21 cellular contexts compared by ENCODE assay signal in the genomic region with DNA sequence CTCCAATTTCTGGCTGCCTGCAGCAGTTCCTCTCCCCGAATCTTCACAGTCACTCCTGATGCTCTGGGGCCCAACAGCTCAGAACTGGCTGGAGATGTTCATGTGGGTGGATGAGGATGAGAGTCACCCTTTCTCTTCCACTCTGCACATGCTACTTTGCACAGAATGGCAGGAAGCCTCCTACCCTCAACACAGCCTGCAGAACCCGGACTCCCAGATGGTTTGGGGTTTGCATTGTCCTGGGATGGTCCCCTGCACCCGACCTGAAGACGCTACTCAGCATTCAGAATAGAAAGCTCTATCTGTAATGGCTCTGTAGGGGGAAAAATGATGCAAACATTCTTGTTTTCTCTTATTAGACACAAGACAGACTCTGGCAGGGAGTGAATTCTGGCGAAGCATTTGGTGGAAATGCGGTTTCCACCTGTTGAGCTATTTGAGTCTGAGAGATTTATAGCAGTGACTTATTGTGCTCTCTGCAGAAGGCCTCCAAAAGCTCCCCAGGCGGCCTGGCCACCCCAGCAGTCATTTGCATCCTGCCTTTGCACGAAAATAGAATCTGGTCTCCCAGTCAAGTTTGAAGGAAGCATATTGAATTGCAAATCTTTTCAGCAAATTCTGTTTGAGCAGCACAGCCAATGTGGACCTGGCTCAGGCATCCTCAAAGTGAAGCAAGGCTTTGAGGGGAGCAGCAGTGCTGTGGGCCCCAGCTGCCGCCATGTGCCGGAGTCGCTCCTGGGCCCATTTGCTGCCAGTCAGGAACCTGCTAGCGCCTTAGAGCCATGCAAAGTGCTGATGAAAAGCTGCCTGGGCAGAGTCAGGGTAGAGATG.
DNase-seq lines count a peak whose midpoint lies in the region; ATAC-seq and TF ChIP-seq lines count a peak whose summit lies in the region.
"Had no signal": no experiment of that assay in that cellular context is flagged by ENCODE, and none has a peak within 500 bp of the region (broad histone marks: within the 10 kb centered on the region; RNA-seq: fewer than 3 reads in every experiment).

No MANE protein-coding gene starts in this region.

- peak overlapping the region; percentile 85 for H3K27ac Mint-ChIP-seq in GM23338
- H3K27ac Mint-ChIP-seq: B cell, naive B cell had no signal

- H3K27me3 Mint-ChIP-seq in GM23338 (ENCODE audit: insufficient read depth, low read depth, poor library complexity): peaks cover 14% of the 10 kb centered on the region
- H3K27me3 Mint-ChIP-seq: B cell had no signal

- intact Hi-C loops in posterior cingulate gyrus (cut with DNase I): no loop called here
- intact Hi-C loops in uterus (cut with DNase I; ENCODE audit: low total_unique reads): no loop called here

- H3K36me3 ChIP-seq in GM23338 (ENCODE audit: insufficient read depth) (no peaks in the 10 kb centered on the region; the same call in 1 of the 2 replicates), iPS-20b (ENCODE audit: insufficient read depth, low read depth, low read length) (no peaks in the 10 kb centered on the region), uterus (no peaks in the 10 kb centered on the region)
- H3K36me3 ChIP-seq: prostate gland had no signal

- no peaks in the 10 kb centered on the region for H3K27me3 ChIP-seq in GM23338 (ENCODE audit: insufficient read depth)
- no peaks in the 10 kb centered on the region for H3K27me3 ChIP-seq in iPS-20b (ENCODE audit: insufficient read depth, low read length)
- H3K27me3 ChIP-seq in uterus: no peaks in the 10 kb centered on the region

- no peaks in the 10 kb centered on the region for H3K79me2 ChIP-seq in GM23338 (replicated peaks; ENCODE audit: insufficient read depth)

- H3K4me1 ChIP-seq in GM23338 (ENCODE audit: insufficient read depth) (no peaks in the 10 kb centered on the region; the same call in 1 of the 2 replicates), iPS-20b (ENCODE audit: insufficient read depth, low read length) (peaks cover 21% of the 10 kb centered on the region; the same call in 1 of the 2 replicates), uterus (no peaks in the 10 kb centered on the region)
- H3K4me1 ChIP-seq: prostate gland had no signal

- H3K4me1 Mint-ChIP-seq in GM23338: peaks cover 37% of the 10 kb centered on the region
- H3K4me1 Mint-ChIP-seq: B cell, naive B cell had no signal

- H2AFZ ChIP-seq in GM23338: no peak overlapping the region

- H3K4me3 ChIP-seq in GM23338 (no peak overlapping the region), iPS-20b (ENCODE audit: low read length) (peak overlapping the region; percentile 18; the same call in 1 of the 2 replicates), uterus (no peak overlapping the region)
- H3K4me3 ChIP-seq: prostate gland had no signal

- TF ChIP-seq POLR2A in uterus (IDR thresholded peaks at IDR 0.05): no peak

- H3K27ac ChIP-seq in GM23338 (ENCODE audit: low read depth) (peak overlapping the region; percentile 85), iPS-20b (ENCODE audit: low read length) (peak overlapping the region; percentile 46), uterus (no peak overlapping the region)
- H3K27ac ChIP-seq: prostate gland had no signal

- no peak for TF ChIP-seq CTCF in GM23338 (conservative IDR thresholded peaks at IDR 0.05; ENCODE audit: low read depth in 2 of 2)
- no peak for TF ChIP-seq CTCF in uterus (IDR thresholded peaks at IDR 0.05)

- H3K9me3 ChIP-seq in iPS-20b (ENCODE audit: insufficient read depth, low read depth, low read length) (no peaks in the 10 kb centered on the region), uterus (no peaks in the 10 kb centered on the region)
- H3K9me3 ChIP-seq: prostate gland had no signal

- DNase-seq in GM23338 (ENCODE audit: low spot score) (peak; percentile 39), NCI-H526 treated with DMSO at 0.1 percent for 48 hours (lab: John Stamatoyannopoulos, UW) (peak; percentile 2), posterior cingulate gyrus (peak in 7 of 10 donors; percentile 27 to 90 (median 52)), uterus (no peak)
- no peak for DNase-seq in stimulated activated naive CD4-positive, alpha-beta T cell (lab: John Stamatoyannopoulos, UW)
- DNase-seq: activated CD4-positive, alpha-beta T cell treated with anti-CD3 and anti-CD28 coated beads for 4 hours; activated naive CD4-positive, alpha-beta T cell treated with Interleukin-2 at 50 U/mL for 16 hours; activated T-cell treated with anti-CD3 and anti-CD28 coated beads for 4 hours; GDM1; left ventricle myocardium superior; naive B cell; NCI-H2227 treated with DMSO at 0.1 percent for 48 hours; NK-92 treated with Interleukin-12 subunit alpha and Interleukin-12 subunit beta, amount 100 ng/mL, for 24 hours; small intestine; stimulated activated CD4-positive, alpha-beta T cell treated with anti-CD3 and anti-CD28 coated beads, Interleukin-4, amount 100 ng/mL, for 4 hours; substantia nigra; SW 1271 had no signal

- H3K4me3 Mint-ChIP-seq in GM23338: no peak overlapping the region
- H3K4me3 Mint-ChIP-seq: B cell, naive B cell had no signal

- H3K9ac ChIP-seq in iPS-20b (ENCODE audit: low read depth, low read length): peak overlapping the region; percentile 29; the same call in 1 of the 2 replicates

- H3K4me2 ChIP-seq in GM23338: peak overlapping the region; percentile 45; the same call in 1 of the 2 replicates

- peaks cover 93% of the 10 kb centered on the region for H3K9me3 Mint-ChIP-seq in GM23338

- peaks cover 20% of the 10 kb centered on the region for H3K36me3 Mint-ChIP-seq in GM23338 (ENCODE audit: low read depth)
- H3K36me3 Mint-ChIP-seq: naive B cell had no signal

- no peaks in the 10 kb centered on the region for H3K9me2 ChIP-seq in GM23338 (ENCODE audit: insufficient read depth)

- H3F3A ChIP-seq in GM23338 (replicated peaks; ENCODE audit: low read depth): 0 out of 2 replicates have a peak, but pooled peaks cover 6% of the 10 kb centered on the region

- H4K20me1 ChIP-seq in GM23338 (replicated peaks; ENCODE audit: insufficient read depth): no peaks in the 10 kb centered on the region

- ATAC-seq in GM23338: peak; percentile 91
- no peak for ATAC-seq in GM18520 (IDR thresholded peaks at IDR 0.05; ENCODE audit: unreplicated experiment)
- ATAC-seq: left ventricle myocardium superior had no signal

TF ChIP-seq in GM23338, 12 proteins besides CTCF, POLR2A, EP300 and RAD21 (continues in another document):
- TF ChIP-seq ZNF114 (CRISPR knock-in tag; IDR thresholded peaks at IDR 0.05) (peak; percentile 81; the same call in 1 of the 2 replicates), EZH2 (IDR thresholded peaks at IDR 0.05; ENCODE audit: low read depth, unreplicated experiment) (no peak), NANOG (IDR thresholded peaks at IDR 0.05; ENCODE audit: borderline replicate concordance) (no peak), POLR2AphosphoS5 (IDR thresholded peaks at IDR 0.05; ENCODE audit: low read depth) (0 out of 2 replicates have a peak, but pooled peaks have one; percentile 23)

Comparison
In these comparisons a context has a peak if more than half of its experiments do, and no peak if none do; other contexts are left out.
1. DNase-seq: peak in GM23338 (single experiment), NCI-H526 treated with DMSO at 0.1 percent for 48 hours (single experiment) and posterior cingulate gyrus (7 of 10); none in uterus (0 of 2) and stimulated activated naive CD4-positive, alpha-beta T cell (0 of 6).
2. H3K27ac ChIP-seq: peak in GM23338 (single experiment) and iPS-20b (single experiment); none in uterus (0 of 2).